17 cellular contexts compared by ENCODE assay signal in genomic region chr15:56484284-56484683, GRCh38. TPM values are rescaled to one million over a fixed set of nuclear protein-coding genes. Genes with fewer than 3 reads are reported as not detected.
DNase-seq lines count a peak whose midpoint lies in the region; ATAC-seq, FAIRE-seq and TF ChIP-seq lines count a peak whose summit lies in the region.
"Had no signal": no experiment of that assay in that cellular context is flagged by ENCODE, and none has a peak within 500 bp of the region (broad histone marks: within the 10 kb centered on the region; RNA-seq: fewer than 3 reads in every experiment).

No MANE protein-coding gene starts in this region.

- no peaks in the 10 kb centered on the region for H3K9me1 ChIP-seq in K562 (ENCODE audit: control insufficient read depth, insufficient read depth, low read length)

- FAIRE-seq in K562 (lab: Jason Lieb, UNC), result no peak
- FAIRE-seq: G401.6, GM12891, GM19239, H1 had no signal

- no peak overlapping the region for H3K9ac ChIP-seq in K562 (ENCODE audit: insufficient read depth in 1 of 2, low read depth in 2 of 2, low read length in 2 of 2)
- H3K9ac ChIP-seq: BLaER1 had no signal

- no peak for TF ChIP-seq EP300 in K562 (IDR thresholded peaks at IDR 0.05; ENCODE audit: low read length)

- H2AFZ ChIP-seq in K562 (ENCODE audit: low read depth, low read length) (0 out of 2 replicates have a peak overlapping the region, but pooled peaks have one; percentile 10), osteoblast (ENCODE audit: low read length) (peak overlapping the region; percentile 41)

- TF ChIP-seq POLR2A in K562 (conservative IDR thresholded peaks at IDR 0.05), result no peak

- TF ChIP-seq CTCF in K562 (IDR thresholded peaks at IDR 0.05 in 2 of 3, conservative IDR thresholded peaks at IDR 0.05 in 1 of 3; ENCODE audit: insufficient read depth in 2 of 3, low read depth in 1 of 3, low read length in 3 of 3), result no peak
- TF ChIP-seq CTCF in osteoblast (IDR thresholded peaks at IDR 0.05; ENCODE audit: extremely low read depth, low read depth, low read length), result no peak

- 13% methylated on average over 2 of the region's 2 CpGs for WGBS in K562 (ENCODE audit: insufficient coverage, low coverage, missing lambda C conversion rate)

- no peaks in the 10 kb centered on the region for H3K79me2 ChIP-seq in K562 (ENCODE audit: control insufficient read depth, insufficient read depth, low read length)
- H3K79me2 ChIP-seq in osteoblast (ENCODE audit: insufficient read depth, low read length), result no peaks in the 10 kb centered on the region

- H3K27ac ChIP-seq in K562 (ENCODE audit: extremely low read depth, low read depth, low read length) (no peak overlapping the region), osteoblast (ENCODE audit: low read depth, low read length) (no peak overlapping the region)
- H3K27ac ChIP-seq: BLaER1 had no signal

- DNase-seq in DMS79 (lab: John Stamatoyannopoulos, UW) (peak; percentile 65), NCI-H187 (lab: John Stamatoyannopoulos, UW) (peak; percentile 9 to 23), K562 (ENCODE audit: extremely low read depth in 1 of 4, low spot score in 3 of 4) (no peak), osteoblast (ENCODE audit: insufficient read length, low spot score, missing footprints) (peak; percentile 62), amygdala (lab: John Stamatoyannopoulos, UW) (no peak), NCI-H1092 treated with DMSO at 0.1 percent for 48 hours (lab: John Stamatoyannopoulos, UW) (no peak)
- no peak for DNase-seq in effector CD4-positive, alpha-beta T cell
- DNase-seq: 8988T; CD4-positive, alpha-beta memory T cell; DMS153; DND-41; H9 had no signal

- H3K36me3 ChIP-seq in K562 (ENCODE audit: control insufficient read depth, insufficient read depth, low read length) (no peaks in the 10 kb centered on the region), osteoblast (ENCODE audit: insufficient read depth, low read length) (no peaks in the 10 kb centered on the region)
- H3K36me3 ChIP-seq: BLaER1 had no signal

- in situ Hi-C loops in K562 (cut with MboI), result loop anchor here (25.0 kb wide), 2 partner anchors 328 to 828 kb away; no protein-coding TSS in a partner anchor

- no peak overlapping the region for H3K4me2 ChIP-seq in K562 (ENCODE audit: insufficient read depth, low read length)
- H3K4me2 ChIP-seq in osteoblast (ENCODE audit: insufficient read depth, low read length), result no peak overlapping the region
- H3K4me2 ChIP-seq: BLaER1 had no signal

- no peaks in the 10 kb centered on the region for H3K27me3 ChIP-seq in K562 (ENCODE audit: control insufficient read depth in 2 of 2, insufficient read depth in 2 of 2, low read length in 2 of 2)
- H3K27me3 ChIP-seq in osteoblast (ENCODE audit: insufficient read depth, low read length), result peaks cover 8% of the 10 kb centered on the region
- H3K27me3 ChIP-seq: BLaER1 had no signal

- H3K9me3 ChIP-seq in K562 (replicated peaks; ENCODE audit: control insufficient read depth, insufficient read depth, low read depth, low read length) (no peaks in the 10 kb centered on the region), osteoblast (ENCODE audit: low read depth, low read length) (no peaks in the 10 kb centered on the region)

- no peaks in the 10 kb centered on the region for H3K4me1 ChIP-seq in K562 (replicated peaks in 1 of 2; ENCODE audit: control insufficient read depth in 2 of 2, insufficient read depth in 2 of 2, low read length in 2 of 2)
- H3K4me1 ChIP-seq in osteoblast (ENCODE audit: insufficient read depth, low read length), result peaks cover 4% of the 10 kb centered on the region
- H3K4me1 ChIP-seq: BLaER1 had no signal

- ATAC-seq in K562, result no peak

- BruUV-seq in K562 (replicated peaks; lab: Mats Ljungman, UMichigan), result no TSS peak

- intact Hi-C loops in K562 (cut with micrococcal nuclease), result no loop called here

- CTCF ChIA-PET in K562 (lab: Yijun Ruan, JAX; ENCODE audit: low intra/inter-chr PET ratio), result no interaction called here

- H3K4me3 ChIP-seq in K562 (no peak overlapping the region), osteoblast (ENCODE audit: insufficient read depth, low read length) (no peak overlapping the region)
- H3K4me3 ChIP-seq: BLaER1 had no signal

- POLR2A ChIA-PET in K562 (lab: Yijun Ruan, JAX), result no interaction called here

- no peak for TF ChIP-seq RAD21 in K562 (CRISPR knock-in tag; conservative IDR thresholded peaks at IDR 0.05 in 1 of 2, IDR thresholded peaks at IDR 0.05 in 1 of 2)

- no peaks in the 10 kb centered on the region for H4K20me1 ChIP-seq in K562 (replicated peaks; ENCODE audit: control insufficient read depth, insufficient read depth, low read length)
- H4K20me1 ChIP-seq in osteoblast (ENCODE audit: insufficient read depth, low read length), result no peaks in the 10 kb centered on the region
- H4K20me1 ChIP-seq: BLaER1 had no signal

TF ChIP-seq in K562, 482 proteins besides CTCF, POLR2A, EP300 and RAD21 (continues in another document):
- no peak for TF ChIP-seq DEAF1 (CRISPR knock-in tag; IDR thresholded peaks at IDR 0.05)
- no peak for TF ChIP-seq ZNF79 (CRISPR knock-in tag; IDR thresholded peaks at IDR 0.05; ENCODE audit: low read depth)
- no peak for TF ChIP-seq TCF15 (CRISPR knock-in tag; IDR thresholded peaks at IDR 0.05)
- no peak for TF ChIP-seq ZNF583 (CRISPR knock-in tag; IDR thresholded peaks at IDR 0.05)
- TF ChIP-seq ZNF165 (CRISPR knock-in tag; IDR thresholded peaks at IDR 0.05; ENCODE audit: borderline replicate concordance), result no peak
- TF ChIP-seq ZNF512 (tag; IDR thresholded peaks at IDR 0.05), result no peak
- no peak for TF ChIP-seq ZNF347 (CRISPR knock-in tag; IDR thresholded peaks at IDR 0.05; ENCODE audit: low read depth)
- TF ChIP-seq PURB (CRISPR knock-in tag; IDR thresholded peaks at IDR 0.05; ENCODE audit: low read depth), result no peak
- TF ChIP-seq RHOXF2B (CRISPR knock-in tag; conservative IDR thresholded peaks at IDR 0.05), result no peak
- TF ChIP-seq ZNF655 (CRISPR knock-in tag; IDR thresholded peaks at IDR 0.05), result no peak

RNA-seq across cellular contexts. Expression of gene MNS1, which starts 19.3 kb away (rescaled TPM):
- total RNA-seq in K562 (2011; cell fraction: chromatin; rRNA removed; ENCODE audit: low replicate concordance), result 1.5 TPM in 1 of 2 replicates, not detected in the other
- total RNA-seq in K562 (2011; cell fraction: nucleolus; rRNA removed), result not detected in 2 replicates
- total RNA-seq in K562 (2011; cell fraction: nucleoplasm; rRNA removed), result 0.29 and 0.31 TPM in 2 replicates
- total RNA-seq in K562 (2014; rRNA removed), result 2.4 and 3.6 TPM in 2 replicates
- 7.2 and 9.2 TPM in 2 replicates for total RNA-seq in K562 (2014; rRNA removed; fragmentation: Illumina TruSeq; extraction: Trizol)
- total RNA-seq in K562 (2015; rRNA removed; fragmentation: Illumina TruSeq; extraction: Trizol), result 9.6 and 10.3 TPM in 2 replicates
- 2.5 and 2.7 TPM in 2 replicates for total RNA-seq in K562 (2021)
- 1.1 and 1.2 TPM in 2 replicates for polyA plus RNA-seq in K562 (2011; rRNA removed)
- polyA plus RNA-seq in K562 (2011; cell fraction: cytosol; rRNA removed), result 0.21 and 0.32 TPM in 2 replicates
- polyA plus RNA-seq in K562 (2011; cell fraction: nucleus; rRNA removed), result 0.18 and 0.67 TPM in 2 replicates
- 5.3 and 5.7 TPM in 2 replicates for polyA plus RNA-seq in K562 (2012)
- polyA plus RNA-seq in K562 (2014; fragmentation: Illumina TruSeq; extraction: Trizol), result 5.6 and 8.1 TPM in 2 replicates
- 1 to 10 TPM; 2.0 to 2.4 TPM for polyA plus RNA-seq in K562 (2014; fragmentation: Nextera tagmentation; extraction: Ambion mirVana)
- 3.5 and 4.8 TPM in 2 replicates for polyA plus RNA-seq in K562 (2014; rRNA removed)
- polyA minus RNA-seq in K562 (2011; rRNA and poly(A)+ RNA removed), result 0.81 and 1.9 TPM in 2 replicates
- polyA minus RNA-seq in K562 (2011; cell fraction: cytosol; rRNA and poly(A)+ RNA removed), result 0.57 TPM in 1 of 2 replicates, not detected in the other
- polyA minus RNA-seq in K562 (2011; cell fraction: nucleus; rRNA and poly(A)+ RNA removed), result 0.40 and 3.3 TPM in 2 replicates
- total RNA-seq in osteoblast, result 2.2 and 2.9 TPM in 2 replicates
- total RNA-seq: CD4-positive, alpha-beta memory T cell; H1 had no signal
- polyA plus RNA-seq: CD4-positive, alpha-beta memory T cell had no signal

Comparison
In these comparisons a context has a peak if more than half of its experiments do, and no peak if none do; other contexts are left out.
1. DNase-seq: peak in DMS79 (single experiment), NCI-H187 (2 of 2) and osteoblast (single experiment); none in K562 (0 of 4), amygdala (0 of 56), NCI-H1092 treated with DMSO at 0.1 percent for 48 hours (single experiment) and effector CD4-positive, alpha-beta T cell (single experiment).